In genomic region chr12:1226951-1227350, GRCh38 we compare ENCODE assay signal across 22 cellular contexts.
DNase-seq lines count a peak whose midpoint lies in the region; ATAC-seq and TF ChIP-seq lines count a peak whose summit lies in the region.
"Had no signal": no experiment of that assay in that cellular context is flagged by ENCODE, and none has a peak within 500 bp of the region (broad histone marks: within the 10 kb centered on the region; RNA-seq: fewer than 3 reads in every experiment).

No MANE protein-coding gene starts in this region.

- H3K27ac ChIP-seq in SK-N-SH (ENCODE audit: low read depth in 2 of 2, low read length in 1 of 2) = no peak overlapping the region
- H3K27ac ChIP-seq: neural progenitor cell, SK-N-MC, stomach, tibial nerve had no signal

- ATAC-seq in GM18873 (IDR thresholded peaks at IDR 0.05; ENCODE audit: low FRiP score, unreplicated experiment) (no peak), HG02870 (IDR thresholded peaks at IDR 0.05; ENCODE audit: unreplicated experiment) (no peak), GM21528 (IDR thresholded peaks at IDR 0.05; ENCODE audit: low FRiP score, unreplicated experiment) (no peak)
- ATAC-seq: sciatic nerve had no signal

- peaks cover 16% of the 10 kb centered on the region for H3F3A ChIP-seq in SK-N-SH (replicated peaks; ENCODE audit: insufficient read depth)

- no peak for TF ChIP-seq CTCF in CD14-positive monocyte (IDR thresholded peaks at IDR 0.05)
- TF ChIP-seq CTCF in GM12865 (IDR thresholded peaks at IDR 0.05; ENCODE audit: insufficient read depth, low read depth, low read length, missing control alignments) = no peak
- TF ChIP-seq CTCF in SK-N-SH (IDR thresholded peaks at IDR 0.05) = no peak
- TF ChIP-seq CTCF in fibroblast of mammary gland (conservative IDR thresholded peaks at IDR 0.05; ENCODE audit: control insufficient read depth, insufficient read depth, low read depth, low read length) = no peak

- no peak overlapping the region for H2AFZ ChIP-seq in SK-N-SH (ENCODE audit: low read depth)
- H2AFZ ChIP-seq: neural progenitor cell had no signal

- intact Hi-C loops in CD14-positive monocyte (cut with micrococcal nuclease) = no loop called here

- DNase-seq in CD14-positive monocyte (ENCODE audit: low spot score) (no peak), GM12865 (ENCODE audit: low read depth) (peak; percentile 30), SK-N-SH (no peak), fibroblast of mammary gland (ENCODE audit: low read depth) (peak; percentile 8)
- DNase-seq: activated CD4-positive, alpha-beta memory T cell treated with anti-CD3 and anti-CD28 coated beads, Interleukin-2, amount 10 ng/mL, durations not matched to agents 7 days and 5 days; activated CD4-positive, CD25-positive, alpha-beta regulatory T cell; activated naive CD8-positive, alpha-beta T cell treated with anti-CD3 and anti-CD28 coated beads, Interleukin-2, amount 10 ng/mL, durations not matched to agents 7 days and 5 days; CD4-positive, alpha-beta memory T cell; KBM-7; MM.1S; NCI-H524; RPMI8226; stomach had no signal

- POLR2A ChIA-PET in SK-N-SH (lab: Yijun Ruan, JAX) = no interaction called here

- H3K4me1 ChIP-seq in SK-N-SH (ENCODE audit: control insufficient read depth in 1 of 2, insufficient read depth in 2 of 2, low read depth in 1 of 2, low read length in 1 of 2) = peaks cover 0 to 7% of the 10 kb centered on the region in 2 experiments; a peak in 2 of 4 replicates
- H3K4me1 ChIP-seq: neural progenitor cell, tibial nerve had no signal

- no peaks in the 10 kb centered on the region for H3K9me2 ChIP-seq in SK-N-SH

- no peaks in the 10 kb centered on the region for H4K20me1 ChIP-seq in SK-N-SH (ENCODE audit: insufficient read depth)

- peaks cover 17 to 25% of the 10 kb centered on the region in 2 donors for H3K36me3 Mint-ChIP-seq in CD14-positive monocyte

- H3K9ac ChIP-seq in SK-N-SH = no peak overlapping the region
- H3K9ac ChIP-seq: neural progenitor cell had no signal

- no peaks in the 10 kb centered on the region for H3K9me3 ChIP-seq in SK-N-SH
- H3K9me3 ChIP-seq: tibial nerve had no signal

- H3K4me2 ChIP-seq in SK-N-SH = no peak overlapping the region
- H3K4me2 ChIP-seq: neural progenitor cell had no signal

- H3K9me3 Mint-ChIP-seq in CD14-positive monocyte = peaks cover 0 to 6% (median 0%) of the 10 kb centered on the region in 7 donors
- H3K9me3 Mint-ChIP-seq: activated naive CD8-positive, alpha-beta T cell treated with anti-CD3 and anti-CD28 coated beads, Interleukin-2, amount 10 ng/mL, durations not matched to agents 7 days and 5 days had no signal

- CTCF ChIA-PET in SK-N-SH (lab: Yijun Ruan, JAX) = no interaction called here

- WGBS in SK-N-SH (ENCODE audit: low lambda C conversion rate) = 70% methylated on average over 3 of the region's 3 CpGs

- H3K27me3 Mint-ChIP-seq in CD14-positive monocyte (ENCODE audit: low read depth in 3 of 3) = no peaks in the 10 kb centered on the region
- H3K27me3 Mint-ChIP-seq: activated naive CD8-positive, alpha-beta T cell treated with anti-CD3 and anti-CD28 coated beads, Interleukin-2, amount 10 ng/mL, durations not matched to agents 7 days and 5 days; CD4-positive, alpha-beta memory T cell had no signal

- peaks cover 0 to 26% of the 10 kb centered on the region in 2 experiments for H3K36me3 ChIP-seq in SK-N-SH (replicated peaks in 1 of 2; ENCODE audit: control insufficient read depth in 1 of 2, insufficient read depth in 2 of 2, low read length in 1 of 2)
- H3K36me3 ChIP-seq: neural progenitor cell, stomach, tibial nerve had no signal

- no peaks in the 10 kb centered on the region for H3K27me3 ChIP-seq in SK-N-SH (ENCODE audit: insufficient read depth)
- H3K27me3 ChIP-seq: neural progenitor cell, stomach, tibial nerve had no signal

- TF ChIP-seq RAD21 in SK-N-SH (IDR thresholded peaks at IDR 0.05; ENCODE audit: low read length) = no peak

- no peak overlapping the region for H3K4me3 ChIP-seq in GM12865 (ENCODE audit: low read depth, low read length)
- no peak overlapping the region for H3K4me3 ChIP-seq in SK-N-SH (ENCODE audit: low read depth in 2 of 2, low read length in 1 of 2)
- H3K4me3 ChIP-seq in fibroblast of mammary gland (ENCODE audit: control insufficient read depth, low read depth, low read length) = no peak overlapping the region
- H3K4me3 ChIP-seq: lung, neural progenitor cell, SK-N-MC, stomach, tibial nerve had no signal

- H3K4me1 Mint-ChIP-seq in CD14-positive monocyte = peaks cover 17% of the 10 kb centered on the region
- H3K4me1 Mint-ChIP-seq: neural progenitor cell had no signal

- peak overlapping the region in 1 of 2 donors; percentile 8 for H3K4me3 Mint-ChIP-seq in CD14-positive monocyte
- H3K4me3 Mint-ChIP-seq: activated CD4-positive, alpha-beta memory T cell treated with anti-CD3 and anti-CD28 coated beads, Interleukin-2, amount 10 ng/mL, durations not matched to agents 7 days and 5 days; activated naive CD8-positive, alpha-beta T cell treated with anti-CD3 and anti-CD28 coated beads, Interleukin-2, amount 10 ng/mL, durations not matched to agents 7 days and 5 days; activated T-helper 1 cell treated with anti-CD3 and anti-CD28 coated beads, Interleukin-12 subunit alpha, Interleukin-12 subunit beta, Interleukin-2, Interleukin-4 antibody, amounts not matched to agents 30 ng/mL and 10 ng/mL and 1 ng/mL, durations not matched to agents 14 hours and 24 hours and 36 hours; neural progenitor cell had no signal

- no peak for TF ChIP-seq EP300 in SK-N-SH (IDR thresholded peaks at IDR 0.05; ENCODE audit: borderline replicate concordance in 1 of 2, low read depth in 1 of 2, low read length in 1 of 2)

- peak overlapping the region in 6 of 7 donors; percentile 32 to 89 (median 66) for H3K27ac Mint-ChIP-seq in CD14-positive monocyte
- H3K27ac Mint-ChIP-seq: activated CD4-positive, alpha-beta memory T cell treated with anti-CD3 and anti-CD28 coated beads, Interleukin-2, amount 10 ng/mL, durations not matched to agents 7 days and 5 days; activated naive CD8-positive, alpha-beta T cell treated with anti-CD3 and anti-CD28 coated beads, Interleukin-2, amount 10 ng/mL, durations not matched to agents 7 days and 5 days; neural progenitor cell had no signal

- H3K79me2 ChIP-seq in SK-N-SH (ENCODE audit: insufficient read depth) = peaks cover 10% of the 10 kb centered on the region; the same call in 1 of the 2 replicates

TF ChIP-seq in SK-N-SH, 30 proteins besides CTCF, POLR2A, EP300 and RAD21:
- TF ChIP-seq JUND (IDR thresholded peaks at IDR 0.05) (peak; percentile 50), TCF12 (IDR thresholded peaks at IDR 0.05) (peak; percentile 33), RFX5 (IDR thresholded peaks at IDR 0.05; ENCODE audit: low read length) (no peak), USF2 (IDR thresholded peaks at IDR 0.05; ENCODE audit: borderline replicate concordance, low read depth, low read length) (no peak), FOSL2 (IDR thresholded peaks at IDR 0.05; ENCODE audit: borderline replicate concordance, low read depth) (peak; percentile 58; the same call in 1 of the 2 replicates), PBX3 (IDR thresholded peaks at IDR 0.05) (peak; percentile 76)

Comparison
In these comparisons a context has a peak if more than half of its experiments do, and no peak if none do; other contexts are left out.
1. DNase-seq: peak in GM12865 (single experiment) and fibroblast of mammary gland (single experiment); none in CD14-positive monocyte (single experiment) and SK-N-SH (single experiment).